In the genomic region with DNA sequence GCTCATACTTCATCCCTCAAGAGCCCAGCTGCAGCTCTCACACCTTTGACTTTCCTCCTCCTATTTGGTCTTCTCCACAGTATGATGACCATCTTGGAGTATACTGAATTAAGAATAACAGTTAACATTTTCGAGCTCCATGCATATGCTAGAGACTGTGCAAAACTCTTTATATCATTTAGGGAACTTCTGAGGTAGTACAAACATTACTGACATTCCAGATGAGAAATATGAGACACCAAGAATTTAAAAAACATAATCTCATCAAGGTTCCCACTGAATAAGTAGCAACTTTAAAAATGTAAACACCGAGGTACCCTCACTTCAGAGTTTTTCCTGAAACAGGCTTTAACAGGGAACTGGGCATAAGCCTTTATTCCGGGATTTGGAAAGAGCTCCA, we compare ENCODE assay signal across 18 cellular contexts. TPM values are rescaled to one million over a fixed set of nuclear protein-coding genes. Genes with fewer than 3 reads are reported as not detected.
DNase-seq lines count a peak whose midpoint lies in the region; ATAC-seq, FAIRE-seq and TF ChIP-seq lines count a peak whose summit lies in the region.
"Had no signal": no experiment of that assay in that cellular context is flagged by ENCODE, and none has a peak within 500 bp of the region (broad histone marks: within the 10 kb centered on the region; RNA-seq: fewer than 3 reads in every experiment).

No MANE protein-coding gene starts in this region.

- H3K4me1 ChIP-seq in astrocyte (ENCODE audit: insufficient read depth, low read length) (no peaks in the 10 kb centered on the region), thoracic aorta (ENCODE audit: control insufficient read depth in 1 of 2, low read depth in 2 of 2) (peaks cover 41 to 87% of the 10 kb centered on the region in 2 donors)
- H3K4me1 ChIP-seq: BLaER1, Caco-2 had no signal

- H3K4me1 Mint-ChIP-seq in astrocyte (ENCODE audit: low read depth, unreplicated experiment): no peaks in the 10 kb centered on the region
- H3K4me1 Mint-ChIP-seq: CD8-positive, alpha-beta memory T cell had no signal

- no peak for FAIRE-seq in astrocyte (lab: Jason Lieb, UNC)

- DNase-seq in AG04450 (ENCODE audit: low read depth, low spot score) (peak; percentile 13), astrocyte (ENCODE audit: low read depth) (peak; percentile 8), fibroblast of peridontal ligament (ENCODE audit: extremely low read depth) (peak; percentile 46), thoracic aorta (ENCODE audit: low spot score) (no peak), foreskin melanocyte (no peak), GM10266 (ENCODE audit: extremely low spot score) (no peak)
- DNase-seq: AML-193; Caco-2; CD8-positive, alpha-beta memory T cell; DND-41; GF-D8; HCEC 1CT; HFFc6 had no signal

- TF ChIP-seq CTCF in AG04450 (IDR thresholded peaks at IDR 0.05; ENCODE audit: low read depth, low read length) (no peak), astrocyte (IDR thresholded peaks at IDR 0.05; ENCODE audit: insufficient read depth, low read depth, low read length) (no peak), thoracic aorta (IDR thresholded peaks at IDR 0.05) (no peak), GM10266 (IDR thresholded peaks at IDR 0.05; ENCODE audit: control insufficient read depth, insufficient read depth, low read depth, missing control alignments) (no peak)

- no peaks in the 10 kb centered on the region for H4K20me1 ChIP-seq in astrocyte (ENCODE audit: insufficient read depth, low read length)
- H4K20me1 ChIP-seq: BLaER1 had no signal

- ATAC-seq in thoracic aorta (ENCODE audit: insufficient number of reproducible peaks, low FRiP score, low read depth) (no peak), GM21526 (IDR thresholded peaks at IDR 0.05; ENCODE audit: low FRiP score, unreplicated experiment) (no peak)

- POLR2A ChIA-PET in AG04450 (lab: Yijun Ruan, JAX): interaction anchor here (1.6 kb wide), 1 partner anchor 14 kb away, joined by 5 read pairs; no protein-coding TSS in a partner anchor

- H3K27me3 ChIP-seq in AG04450 (ENCODE audit: control insufficient read depth, insufficient read depth, low read length): no peaks in the 10 kb centered on the region
- no peaks in the 10 kb centered on the region for H3K27me3 ChIP-seq in astrocyte (ENCODE audit: insufficient read depth, low read length)
- no peaks in the 10 kb centered on the region for H3K27me3 ChIP-seq in thoracic aorta (replicated peaks; ENCODE audit: insufficient read depth)
- H3K27me3 ChIP-seq: BLaER1 had no signal

- no peaks in the 10 kb centered on the region for H3K36me3 Mint-ChIP-seq in astrocyte (ENCODE audit: low read depth, unreplicated experiment)
- H3K36me3 Mint-ChIP-seq: CD8-positive, alpha-beta memory T cell had no signal

- H3K27ac ChIP-seq in AG04450 (ENCODE audit: low read depth, low read length): peak overlapping the region; percentile 32
- no peak overlapping the region for H3K27ac ChIP-seq in astrocyte (ENCODE audit: low read depth, low read length)
- H3K27ac ChIP-seq in thoracic aorta: peak overlapping the region; percentile 8 to 81
- H3K27ac ChIP-seq: 22Rv1, BLaER1, HL-60 had no signal

- no peak overlapping the region for H3K27ac Mint-ChIP-seq in astrocyte (ENCODE audit: unreplicated experiment)
- H3K27ac Mint-ChIP-seq: CD8-positive, alpha-beta memory T cell; HFFc6 had no signal

- H3K4me3 ChIP-seq in AG04450 (ENCODE audit: low read depth, low read length) (no peak overlapping the region), astrocyte (ENCODE audit: insufficient read depth, low read depth, low read length) (no peak overlapping the region), thoracic aorta (no peak overlapping the region)
- H3K4me3 ChIP-seq: BLaER1 had no signal

- H3K27me3 Mint-ChIP-seq in astrocyte (ENCODE audit: low read depth, unreplicated experiment): no peaks in the 10 kb centered on the region

- no peak overlapping the region for H3K9ac ChIP-seq in astrocyte (ENCODE audit: low read length)
- H3K9ac ChIP-seq: BLaER1 had no signal

- no peaks in the 10 kb centered on the region for H3K9me3 Mint-ChIP-seq in astrocyte (ENCODE audit: unreplicated experiment)
- H3K9me3 Mint-ChIP-seq: CD8-positive, alpha-beta memory T cell; HFFc6 had no signal

- CTCF ChIA-PET in AG04450 (lab: Charles Lee): interaction anchor here (0.8 to 1.4 kb wide), 2 partner anchors 32 to 114 kb away, joined by 3 to 5 read pairs; no protein-coding TSS in a partner anchor

- no peaks in the 10 kb centered on the region for H3K79me2 ChIP-seq in astrocyte (ENCODE audit: insufficient read depth, low read length)

- H3K36me3 ChIP-seq in astrocyte (ENCODE audit: insufficient read depth, low read length): no peaks in the 10 kb centered on the region
- no peaks in the 10 kb centered on the region for H3K36me3 ChIP-seq in thoracic aorta
- H3K36me3 ChIP-seq: BLaER1 had no signal

- H2AFZ ChIP-seq in astrocyte (ENCODE audit: low read depth, low read length): no peak overlapping the region

- H3K4me2 ChIP-seq in astrocyte (ENCODE audit: low read length): no peak overlapping the region
- H3K4me2 ChIP-seq: BLaER1 had no signal

- H3K9me3 ChIP-seq in AG04450 (ENCODE audit: control insufficient read depth, insufficient read depth, low read length): no peaks in the 10 kb centered on the region
- no peaks in the 10 kb centered on the region for H3K9me3 ChIP-seq in astrocyte (ENCODE audit: insufficient read depth, low read depth, low read length)
- no peaks in the 10 kb centered on the region for H3K9me3 ChIP-seq in thoracic aorta
- H3K9me3 ChIP-seq: BLaER1, Caco-2 had no signal

- H3K4me3 Mint-ChIP-seq in astrocyte (ENCODE audit: unreplicated experiment): no peak overlapping the region
- H3K4me3 Mint-ChIP-seq: CD8-positive, alpha-beta memory T cell; HFFc6 had no signal

RNA-seq across cellular contexts. Expression of gene FMO3, which starts 22.7 kb away (rescaled TPM):
- 2.8 and 3.0 TPM in 2 replicates for polyA plus RNA-seq in AG04450 (2011; rRNA removed)
- polyA minus RNA-seq in AG04450 (2011; rRNA and poly(A)+ RNA removed): 0.51 and 1.4 TPM in 2 replicates
- not detected in 2 replicates for total RNA-seq in astrocyte
- total RNA-seq in thoracic aorta: 10 to 100 TPM in 1 of 2 donors, 1 to 10 TPM in 1; 4.2 to 13.9 TPM
- total RNA-seq: A673; Caco-2; CD8-positive, alpha-beta memory T cell had no signal
- polyA plus RNA-seq: CD8-positive, alpha-beta memory T cell had no signal

Comparison
In these comparisons a context has a peak if more than half of its experiments do, and no peak if none do; other contexts are left out.
1. DNase-seq: peak in AG04450 (single experiment), astrocyte (single experiment) and fibroblast of peridontal ligament (single experiment); none in thoracic aorta (single experiment), foreskin melanocyte (single experiment) and GM10266 (single experiment).